In genomic region chr21:31865429-31865970, GRCh38 we compare ENCODE assay signal across 10 cellular contexts.
DNase-seq lines count a peak whose midpoint lies in the region; ATAC-seq and TF ChIP-seq lines count a peak whose summit lies in the region.
"Had no signal": no experiment of that assay in that cellular context is flagged by ENCODE, and none has a peak within 500 bp of the region (broad histone marks: within the 10 kb centered on the region; RNA-seq: fewer than 3 reads in every experiment).

No MANE protein-coding gene starts in this region.

- H3K4me3 Mint-ChIP-seq in effector memory CD8-positive, alpha-beta T cell: no peak overlapping the region

- peak; percentile 33 for DNase-seq in DMS 273 (lab: John Stamatoyannopoulos, UW; ENCODE audit: unreplicated experiment)
- DNase-seq in DMS 273 treated with DMSO at 0.1 percent for 48 hours (lab: John Stamatoyannopoulos, UW): no peak
- DNase-seq in MM.1S: no peak
- peak; percentile 27 for DNase-seq in islet precursor cell
- DNase-seq in pons (ENCODE audit: low spot score): peak; percentile 22
- DNase-seq in COR-L47 (lab: John Stamatoyannopoulos, UW): no peak
- DNase-seq in NCI-H446 (lab: John Stamatoyannopoulos, UW): no peak
- no peak for DNase-seq in effector memory CD8-positive, alpha-beta T cell

- no peaks in the 10 kb centered on the region for H3K36me3 Mint-ChIP-seq in effector memory CD8-positive, alpha-beta T cell (ENCODE audit: insufficient read depth)

- no peaks in the 10 kb centered on the region for H3F3A ChIP-seq in MM.1S (ENCODE audit: insufficient read depth, low read length)

- H3K79me2 ChIP-seq in MM.1S (ENCODE audit: low read length): no peaks in the 10 kb centered on the region

- H4K20me1 ChIP-seq in MM.1S (ENCODE audit: insufficient read depth, low read length): no peaks in the 10 kb centered on the region

- no peaks in the 10 kb centered on the region for H3K9me3 Mint-ChIP-seq in effector memory CD8-positive, alpha-beta T cell

- no peaks in the 10 kb centered on the region for H3K36me3 ChIP-seq in MM.1S (replicated peaks; ENCODE audit: insufficient read depth, low read length)

- H3K27ac ChIP-seq in MM.1S (ENCODE audit: low read length): no peak overlapping the region
- H3K27ac ChIP-seq: 22Rv1, HL-60 had no signal

- TF ChIP-seq CTCF in MM.1S (IDR thresholded peaks at IDR 0.05; ENCODE audit: low read length): no peak

- H3K4me1 Mint-ChIP-seq in effector memory CD8-positive, alpha-beta T cell (ENCODE audit: low read depth in 2 of 2): no peaks in the 10 kb centered on the region

- no peak for ATAC-seq in effector memory CD8-positive, alpha-beta T cell (replicated peaks)

- no peak overlapping the region for H3K9ac ChIP-seq in MM.1S (ENCODE audit: low read length)

- no peak overlapping the region for H2AFZ ChIP-seq in MM.1S (ENCODE audit: low read length)

- peaks cover 19% of the 10 kb centered on the region for H3K27me3 ChIP-seq in MM.1S (replicated peaks; ENCODE audit: insufficient read depth, low read length)

- no peaks in the 10 kb centered on the region for H3K9me3 ChIP-seq in MM.1S (replicated peaks; ENCODE audit: insufficient read depth, low read length)

- H3K27me3 Mint-ChIP-seq in effector memory CD8-positive, alpha-beta T cell: peaks cover 10 to 19% of the 10 kb centered on the region in 2 donors

- no peak overlapping the region for H3K27ac Mint-ChIP-seq in effector memory CD8-positive, alpha-beta T cell

- peak overlapping the region; percentile 39 for H3K4me2 ChIP-seq in MM.1S (ENCODE audit: low read depth, low read length)

- no peaks in the 10 kb centered on the region for H3K9me2 ChIP-seq in MM.1S (replicated peaks; ENCODE audit: insufficient read depth, low read length)

- H3K4me1 ChIP-seq in MM.1S (ENCODE audit: low read length): no peaks in the 10 kb centered on the region

- no peak overlapping the region for H3K4me3 ChIP-seq in MM.1S (ENCODE audit: low read length)

Comparison
In these comparisons a context has a peak if more than half of its experiments do, and no peak if none do; other contexts are left out.
1. DNase-seq: peak in DMS 273 (single experiment), islet precursor cell (single experiment) and pons (single experiment); none in DMS 273 treated with DMSO at 0.1 percent for 48 hours (single experiment), MM.1S (single experiment), COR-L47 (single experiment), NCI-H446 (0 of 2) and effector memory CD8-positive, alpha-beta T cell (0 of 3).